ENCODE assay signal across 27 cellular contexts in genomic region chr3:59816312-59816711, GRCh38.
DNase-seq lines count a peak whose midpoint lies in the region; ATAC-seq, FAIRE-seq and TF ChIP-seq lines count a peak whose summit lies in the region.
"Had no signal": no experiment of that assay in that cellular context is flagged by ENCODE, and none has a peak within 500 bp of the region (broad histone marks: within the 10 kb centered on the region; RNA-seq: fewer than 3 reads in every experiment).

No MANE protein-coding gene starts in this region.

- H3K9me3 Mint-ChIP-seq in neural progenitor cell, result no peaks in the 10 kb centered on the region
- peaks cover 0 to 7% (median 0%) of the 10 kb centered on the region in 11 donors for H3K9me3 Mint-ChIP-seq in naive thymus-derived CD4-positive, alpha-beta T cell

- peak overlapping the region; percentile 51 for H2AFZ ChIP-seq in neural progenitor cell (replicated peaks)

- H3K27ac ChIP-seq in neural progenitor cell, result no peak overlapping the region
- no peak overlapping the region for H3K27ac ChIP-seq in naive thymus-derived CD4-positive, alpha-beta T cell (ENCODE audit: low read depth, low read length)
- H3K27ac ChIP-seq: esophagus muscularis mucosa, KMS-11, RWPE1, stomach, thyroid gland, vagina had no signal

- H3K9me3 ChIP-seq in neural progenitor cell (ENCODE audit: low read depth), result no peaks in the 10 kb centered on the region
- H3K9me3 ChIP-seq in naive thymus-derived CD4-positive, alpha-beta T cell (ENCODE audit: control insufficient read depth in 2 of 3, low read length in 3 of 3), result no peaks in the 10 kb centered on the region
- H3K9me3 ChIP-seq: esophagus muscularis mucosa, stomach, thyroid gland, vagina had no signal

- H3K4me2 ChIP-seq in neural progenitor cell, result no peak overlapping the region
- H3K4me2 ChIP-seq: KMS-11 had no signal

- no peaks in the 10 kb centered on the region for H4K20me1 ChIP-seq in neural progenitor cell (ENCODE audit: low read depth)

- H3K27me3 Mint-ChIP-seq in neural progenitor cell (ENCODE audit: insufficient read depth, low read depth), result peaks cover 2% of the 10 kb centered on the region
- H3K27me3 Mint-ChIP-seq in naive thymus-derived CD4-positive, alpha-beta T cell, result no peaks in the 10 kb centered on the region
- H3K27me3 Mint-ChIP-seq: activated naive CD8-positive, alpha-beta T cell; CD4-positive, CD25-positive, alpha-beta regulatory T cell had no signal

- POLR2A ChIA-PET in naive thymus-derived CD4-positive, alpha-beta T cell (lab: Charles Lee), result no interaction called here

- H3K79me2 ChIP-seq in neural progenitor cell (ENCODE audit: low read depth), result no peaks in the 10 kb centered on the region

- H3K9ac ChIP-seq in neural progenitor cell, result no peak overlapping the region
- H3K9ac ChIP-seq: KMS-11 had no signal

- no peak overlapping the region for H3K27ac Mint-ChIP-seq in neural progenitor cell
- H3K27ac Mint-ChIP-seq in naive thymus-derived CD4-positive, alpha-beta T cell, result peak overlapping the region in 2 of 9 donors; percentile 23 to 35
- H3K27ac Mint-ChIP-seq: activated naive CD8-positive, alpha-beta T cell; activated T-helper 17 cell treated with anti-CD3 and anti-CD28 coated beads, Interleukin-2, amount 50 U/mL, for 72 hours; CD4-positive, CD25-positive, alpha-beta regulatory T cell had no signal

- CTCF ChIA-PET in naive thymus-derived CD4-positive, alpha-beta T cell (lab: Charles Lee), result no interaction called here

- DNase-seq in NCI-H2107 treated with DMSO at 0.1 percent for 48 hours (lab: John Stamatoyannopoulos, UW; ENCODE audit: unreplicated experiment), result peak; percentile 27
- no peak for DNase-seq in NCI-H2107 (lab: John Stamatoyannopoulos, UW)
- peak; percentile 28 for DNase-seq in NCI-H2029 treated with DMSO at 0.1 percent for 48 hours (lab: John Stamatoyannopoulos, UW)
- peak; percentile 77 for DNase-seq in bronchial epithelial cell (ENCODE audit: low read depth)
- DNase-seq in neural progenitor cell (ENCODE audit: low spot score), result no peak
- no peak for DNase-seq in naive thymus-derived CD4-positive, alpha-beta T cell
- no peak for DNase-seq in EL
- DNase-seq: activated CD4-positive, CD25-positive, alpha-beta regulatory T cell; anterior cingulate cortex; CD4-positive, CD25-positive, alpha-beta regulatory T cell; foreskin melanocyte; GDM1; H7; mesenchymal stem cell; NCI-H1417 treated with DMSO at 0.1 percent for 48 hours; NCI-H748 treated with DMSO at 0.1 percent for 48 hours; stimulated activated CD4-positive, alpha-beta T cell treated with anti-CD3 and anti-CD28 coated beads, Interleukin-2, amount 100 ng/mL, for 24 hours; stomach; thyroid gland had no signal

- H3K36me3 ChIP-seq in bronchial epithelial cell (ENCODE audit: control insufficient read depth, insufficient read depth, low read length), result no peaks in the 10 kb centered on the region
- H3K36me3 ChIP-seq in neural progenitor cell, result no peaks in the 10 kb centered on the region
- peaks cover 0 to 20% (median 0%) of the 10 kb centered on the region in 3 experiments for H3K36me3 ChIP-seq in naive thymus-derived CD4-positive, alpha-beta T cell (ENCODE audit: control insufficient read depth in 2 of 3, insufficient read depth in 3 of 3, low read length in 3 of 3)
- H3K36me3 ChIP-seq: esophagus muscularis mucosa, stomach, thyroid gland, vagina had no signal

- peaks cover 38% of the 10 kb centered on the region for H3K4me1 ChIP-seq in neural progenitor cell
- no peaks in the 10 kb centered on the region for H3K4me1 ChIP-seq in naive thymus-derived CD4-positive, alpha-beta T cell (ENCODE audit: control insufficient read depth in 2 of 2, insufficient read depth in 2 of 2, low read length in 2 of 2)
- H3K4me1 ChIP-seq: thyroid gland had no signal

- no peaks in the 10 kb centered on the region for H3K27me3 ChIP-seq in bronchial epithelial cell (ENCODE audit: control insufficient read depth, insufficient read depth, low read length)
- no peaks in the 10 kb centered on the region for H3K27me3 ChIP-seq in neural progenitor cell
- no peaks in the 10 kb centered on the region for H3K27me3 ChIP-seq in naive thymus-derived CD4-positive, alpha-beta T cell (ENCODE audit: control insufficient read depth in 2 of 2, insufficient read depth in 2 of 2, low read length in 2 of 2)
- H3K27me3 ChIP-seq: esophagus muscularis mucosa, stomach, thyroid gland, vagina had no signal

- no peak for ATAC-seq in naive thymus-derived CD4-positive, alpha-beta T cell
- no peak for ATAC-seq in HG02970 (IDR thresholded peaks at IDR 0.05; ENCODE audit: low FRiP score, unreplicated experiment)
- ATAC-seq: activated T-helper 17 cell treated with anti-CD3 and anti-CD28 coated beads, Interleukin-2, amount 50 U/mL, for 72 hours; left lobe of liver had no signal

- H3F3A ChIP-seq in neural progenitor cell (ENCODE audit: low read depth), result peaks cover 10% of the 10 kb centered on the region

- TF ChIP-seq CTCF in bronchial epithelial cell (IDR thresholded peaks at IDR 0.05; ENCODE audit: insufficient read depth, low read length, severe bottlenecking) (no peak), neural progenitor cell (IDR thresholded peaks at IDR 0.05) (no peak)

- no peak for FAIRE-seq in bronchial epithelial cell (lab: Jason Lieb, UNC)

- no peaks in the 10 kb centered on the region for H3K36me3 Mint-ChIP-seq in neural progenitor cell
- H3K36me3 Mint-ChIP-seq in naive thymus-derived CD4-positive, alpha-beta T cell, result peaks cover 3 to 67% (median 42%) of the 10 kb centered on the region in 5 donors
- H3K36me3 Mint-ChIP-seq: CD4-positive, CD25-positive, alpha-beta regulatory T cell had no signal

- no peak overlapping the region for H3K4me3 Mint-ChIP-seq in neural progenitor cell
- no peak overlapping the region for H3K4me3 Mint-ChIP-seq in naive thymus-derived CD4-positive, alpha-beta T cell
- H3K4me3 Mint-ChIP-seq: activated naive CD8-positive, alpha-beta T cell; activated T-helper 17 cell treated with anti-CD3 and anti-CD28 coated beads, Interleukin-2, amount 50 U/mL, for 72 hours; CD4-positive, CD25-positive, alpha-beta regulatory T cell had no signal

- peaks cover 50% of the 10 kb centered on the region for H3K4me1 Mint-ChIP-seq in neural progenitor cell
- peaks cover 5 to 93% (median 46%) of the 10 kb centered on the region in 7 donors for H3K4me1 Mint-ChIP-seq in naive thymus-derived CD4-positive, alpha-beta T cell
- H3K4me1 Mint-ChIP-seq: activated T-helper 17 cell treated with anti-CD3 and anti-CD28 coated beads, Interleukin-2, amount 50 U/mL, for 72 hours had no signal

- intact Hi-C loops in naive thymus-derived CD4-positive, alpha-beta T cell (cut with micrococcal nuclease), result no loop called here

- H3K4me3 ChIP-seq in bronchial epithelial cell (ENCODE audit: low read depth, low read length) (no peak overlapping the region), neural progenitor cell (no peak overlapping the region)
- no peak overlapping the region for H3K4me3 ChIP-seq in naive thymus-derived CD4-positive, alpha-beta T cell (ENCODE audit: low read length)
- H3K4me3 ChIP-seq: esophagus muscularis mucosa, stomach, thyroid gland, vagina had no signal

Comparison
In these comparisons a context has a peak if more than half of its experiments do, and no peak if none do; other contexts are left out.
1. DNase-seq: peak in NCI-H2107 treated with DMSO at 0.1 percent for 48 hours (single experiment), NCI-H2029 treated with DMSO at 0.1 percent for 48 hours (single experiment) and bronchial epithelial cell (single experiment); none in NCI-H2107 (single experiment), neural progenitor cell (single experiment), naive thymus-derived CD4-positive, alpha-beta T cell (0 of 9) and EL (single experiment).